Comparison of ENCODE assay signal across 1 cellular context in genomic region chr18:31976242-31976641, GRCh38.
TF ChIP-seq lines count a peak whose summit lies in the region.

No MANE protein-coding gene starts in this region.

TF ChIP-seq in GM23338, 12 proteins besides CTCF, POLR2A, EP300 and RAD21 (continued from another document):
- TF ChIP-seq ZNF462 (CRISPR knock-in tag; IDR thresholded peaks at IDR 0.05): no peak
- TF ChIP-seq REST (IDR thresholded peaks at IDR 0.05; ENCODE audit: unreplicated experiment): no peak
- no peak for TF ChIP-seq CREB1 (CRISPR knock-in tag; IDR thresholded peaks at IDR 0.05; ENCODE audit: low read depth)
